In genomic region chr2:232875256-232876070, GRCh38 we compare ENCODE assay signal across 8 cellular contexts. TPM values are rescaled to one million over a fixed set of nuclear protein-coding genes. Genes with fewer than 3 reads are reported as not detected.
DNase-seq lines count a peak whose midpoint lies in the region; ATAC-seq and TF ChIP-seq lines count a peak whose summit lies in the region.

No MANE protein-coding gene starts in this region.

- H3K4me1 Mint-ChIP-seq in activated CD8-positive, alpha-beta T cell treated with anti-CD3 and anti-CD28 coated beads for 36 hours (ENCODE audit: low read depth), result peaks cover 4% of the 10 kb centered on the region

- no peaks in the 10 kb centered on the region for H3K9me3 Mint-ChIP-seq in activated CD8-positive, alpha-beta T cell treated with anti-CD3 and anti-CD28 coated beads for 36 hours

- POLR2A ChIA-PET in activated CD8-positive, alpha-beta T cell treated with anti-CD3 and anti-CD28 coated beads for 36 hours (lab: Charles Lee), result no interaction called here

- H3K36me3 ChIP-seq in iPS-18a (ENCODE audit: control insufficient read depth, low read depth, low read length), result no peaks in the 10 kb centered on the region
- no peaks in the 10 kb centered on the region for H3K36me3 ChIP-seq in spleen

- intact Hi-C loops in activated CD8-positive, alpha-beta T cell treated with anti-CD3 and anti-CD28 coated beads for 36 hours (cut with micrococcal nuclease), result loop anchor here (10.0 kb wide), 1 partner anchor 379 kb away; the partner anchor contains the start of gene ATG16L1
- intact Hi-C loops in spleen (cut with DNase I; ENCODE audit: low total_unique reads), result no loop called here

- H3K9ac ChIP-seq in iPS-18a (ENCODE audit: low read length), result no peak overlapping the region

- H3K9me3 ChIP-seq in iPS-18a (ENCODE audit: control insufficient read depth, low read depth, low read length) (no peaks in the 10 kb centered on the region), spleen (no peaks in the 10 kb centered on the region)

- 26 to 31% (median 28%) methylated on average over 17 to 30 of the region's 30 CpGs for WGBS in spleen, 5 donors

- H3K27me3 Mint-ChIP-seq in activated CD8-positive, alpha-beta T cell treated with anti-CD3 and anti-CD28 coated beads for 36 hours, result peaks cover 17% of the 10 kb centered on the region

- no peaks in the 10 kb centered on the region for H3K36me3 Mint-ChIP-seq in activated CD8-positive, alpha-beta T cell treated with anti-CD3 and anti-CD28 coated beads for 36 hours (ENCODE audit: low read depth)

- no peak overlapping the region for H3K27ac ChIP-seq in iPS-18a (ENCODE audit: low read length)
- no peak overlapping the region for H3K27ac ChIP-seq in spleen

- peak overlapping the region; percentile 52 for H3K4me3 Mint-ChIP-seq in activated CD8-positive, alpha-beta T cell treated with anti-CD3 and anti-CD28 coated beads for 36 hours

- no peak overlapping the region for H3K27ac Mint-ChIP-seq in activated CD8-positive, alpha-beta T cell treated with anti-CD3 and anti-CD28 coated beads for 36 hours

- TF ChIP-seq POLR2A in spleen (IDR thresholded peaks at IDR 0.05), result no peak

- DNase-seq in NCI-H2227 (lab: John Stamatoyannopoulos, UW; ENCODE audit: unreplicated experiment), result peak; percentile 33
- DNase-seq in NCI-H2227 treated with DMSO at 0.1 percent for 48 hours (lab: John Stamatoyannopoulos, UW), result no peak
- peak; percentile 20 for DNase-seq in activated CD8-positive, alpha-beta T cell treated with anti-CD3 and anti-CD28 coated beads for 36 hours
- no peak for DNase-seq in spleen
- DNase-seq in SHP77 (lab: John Stamatoyannopoulos, UW), result no peak
- no peak for DNase-seq in DMS79 (lab: John Stamatoyannopoulos, UW)

- H3K4me3 ChIP-seq in iPS-18a (ENCODE audit: low read length) (peak overlapping the region; percentile 35), spleen (peak overlapping the region; percentile 40 to 80 (median 56))

- CTCF ChIA-PET in activated CD8-positive, alpha-beta T cell treated with anti-CD3 and anti-CD28 coated beads for 36 hours (lab: Charles Lee), result interaction anchor here (1.0 kb wide), 1 partner anchor 178 kb away, joined by 5 read pairs; no protein-coding TSS in a partner anchor

- no peak for TF ChIP-seq CTCF in activated CD8-positive, alpha-beta T cell treated with anti-CD3 and anti-CD28 coated beads for 36 hours (IDR thresholded peaks at IDR 0.05)
- no peak for TF ChIP-seq CTCF in spleen (IDR thresholded peaks at IDR 0.05 in 8 of 11, conservative IDR thresholded peaks at IDR 0.05 in 3 of 11)

- H3K27me3 ChIP-seq in iPS-18a (ENCODE audit: control insufficient read depth, insufficient read depth, low read length), result peaks cover 33% of the 10 kb centered on the region
- H3K27me3 ChIP-seq in spleen (replicated peaks in 1 of 7), result peaks cover 0 to 36% (median 21%) of the 10 kb centered on the region in 7 donors

- peak; percentile 37 for ATAC-seq in activated CD8-positive, alpha-beta T cell treated with anti-CD3 and anti-CD28 coated beads for 36 hours
- ATAC-seq in HG02970 (IDR thresholded peaks at IDR 0.05; ENCODE audit: low FRiP score, unreplicated experiment), result no peak

- H3K4me1 ChIP-seq in iPS-18a (ENCODE audit: control insufficient read depth, low read depth, low read length) (no peaks in the 10 kb centered on the region), spleen (peaks cover 0 to 34% (median 22%) of the 10 kb centered on the region in 6 donors)

RNA-seq across cellular contexts. Expression of gene SNORC, which starts 5.4 kb away (rescaled TPM):
- 1 to 10 TPM; 2.1 to 2.4 TPM for total RNA-seq in activated CD8-positive, alpha-beta T cell treated with anti-CD3 and anti-CD28 coated beads for 36 hours
- 1 to 10 TPM in 5 of 7 donors, under 1 TPM in 2; 0.68 to 2.9 (median 1.2) TPM for total RNA-seq in spleen
- polyA plus RNA-seq in spleen, result 1 to 10 TPM in 2 of 3 donors, under 1 TPM in 1; 0.94 to 5.1 (median 1.7) TPM

Comparison
In these comparisons a context has a peak if more than half of its experiments do, and no peak if none do; other contexts are left out.
1. DNase-seq: peak in NCI-H2227 (single experiment) and activated CD8-positive, alpha-beta T cell treated with anti-CD3 and anti-CD28 coated beads for 36 hours (single experiment); none in NCI-H2227 treated with DMSO at 0.1 percent for 48 hours (single experiment), spleen (single experiment), SHP77 (0 of 2) and DMS79 (single experiment).